ENCODE assay signal across 13 cellular contexts in the genomic region with DNA sequence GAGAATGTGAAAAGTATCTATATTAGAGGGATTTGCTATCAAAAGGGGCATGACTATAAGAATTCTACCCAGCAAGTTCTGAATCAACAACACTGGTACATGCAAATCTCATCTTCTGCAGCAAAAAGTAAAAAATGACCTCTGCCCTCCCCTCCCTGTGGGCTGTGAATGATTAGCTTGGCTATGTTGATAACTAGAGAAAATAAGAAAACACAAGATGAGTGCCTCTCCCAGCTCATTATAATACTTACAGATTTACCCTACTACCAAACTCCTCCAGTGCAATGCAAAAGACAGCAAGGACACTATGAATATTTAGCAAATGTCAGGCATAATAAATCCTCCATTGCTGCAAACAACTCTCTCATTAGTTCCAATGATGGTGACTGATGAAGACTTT.
DNase-seq lines count a peak whose midpoint lies in the region; ATAC-seq, FAIRE-seq and TF ChIP-seq lines count a peak whose summit lies in the region.
"Had no signal": no experiment of that assay in that cellular context is flagged by ENCODE, and none has a peak within 500 bp of the region (broad histone marks: within the 10 kb centered on the region; RNA-seq: fewer than 3 reads in every experiment).

No MANE protein-coding gene starts in this region.

- H3K27me3 ChIP-seq in BLaER1 treated with 17β-estradiol and CSF1 and Interleukin-3, amounts not matched to agents 10 nM and 100 nM, result peaks cover 0 to 9% (median 0%) of the 10 kb centered on the region in 11 experiments; a peak in 7 of 22 replicates
- H3K27me3 ChIP-seq in Peyer's patch (no peaks in the 10 kb centered on the region), hepatocyte (no peaks in the 10 kb centered on the region), sigmoid colon (no peaks in the 10 kb centered on the region)

- no peak for TF ChIP-seq EP300 in sigmoid colon (IDR thresholded peaks at IDR 0.05)

- no peak for ATAC-seq in effector memory CD8-positive, alpha-beta T cell (replicated peaks)
- ATAC-seq in GM18867 (IDR thresholded peaks at IDR 0.05; ENCODE audit: unreplicated experiment) (no peak), GM21737 (IDR thresholded peaks at IDR 0.05; ENCODE audit: unreplicated experiment) (no peak)

- H4K20me1 ChIP-seq in BLaER1 treated with 17β-estradiol and CSF1 and Interleukin-3, amounts not matched to agents 10 nM and 100 nM, result peaks cover 76 to 99% (median 98%) of the 10 kb centered on the region in 11 experiments
- H4K20me1 ChIP-seq in hepatocyte (ENCODE audit: insufficient read depth, poor library complexity, severe bottlenecking), result peaks cover 40% of the 10 kb centered on the region

- peak overlapping the region in 1 of 11 experiments; percentile 60; a peak in 1 of 22 replicates for H3K27ac ChIP-seq in BLaER1 treated with 17β-estradiol and CSF1 and Interleukin-3, amounts not matched to agents 10 nM and 100 nM
- H3K27ac ChIP-seq in Peyer's patch (peak overlapping the region; percentile 13 to 100 (median 96)), hepatocyte (peak overlapping the region; percentile 99), sigmoid colon (peak overlapping the region; percentile 96 to 100 (median 98))

- no peak for FAIRE-seq in D721Med (lab: Jason Lieb, UNC)
- FAIRE-seq: H1 had no signal

- peaks cover 29% of the 10 kb centered on the region for H3K36me3 Mint-ChIP-seq in effector memory CD8-positive, alpha-beta T cell (ENCODE audit: insufficient read depth)

- peaks cover 79% of the 10 kb centered on the region for H3K79me2 ChIP-seq in hepatocyte

- no peaks in the 10 kb centered on the region for H3K9me3 Mint-ChIP-seq in effector memory CD8-positive, alpha-beta T cell
- H3K9me3 Mint-ChIP-seq: dendritic cell treated with granulocyte-macrophage colony-stimulating factor and Interleukin-4, amounts not matched to agents 40 ng/mL and 50 ng/mL, for 4 days had no signal

- H3K4me1 Mint-ChIP-seq in effector memory CD8-positive, alpha-beta T cell (ENCODE audit: low read depth in 2 of 2), result peaks cover 33 to 38% of the 10 kb centered on the region in 2 donors

- H3K9me3 ChIP-seq in BLaER1 treated with 17β-estradiol and CSF1 and Interleukin-3, amounts not matched to agents 10 nM and 100 nM (replicated peaks in 1 of 11), result no peaks in the 10 kb centered on the region
- H3K9me3 ChIP-seq in Peyer's patch (no peaks in the 10 kb centered on the region), hepatocyte (ENCODE audit: low read depth) (no peaks in the 10 kb centered on the region), sigmoid colon (no peaks in the 10 kb centered on the region)
- H3K9me3 ChIP-seq: Caco-2 had no signal

- H3K36me3 ChIP-seq in BLaER1 treated with 17β-estradiol and CSF1 and Interleukin-3, amounts not matched to agents 10 nM and 100 nM, result peaks cover 46 to 62% (median 55%) of the 10 kb centered on the region in 11 experiments
- H3K36me3 ChIP-seq in Peyer's patch, result peaks cover 0 to 20% (median 0%) of the 10 kb centered on the region in 3 donors
- no peaks in the 10 kb centered on the region for H3K36me3 ChIP-seq in hepatocyte (replicated peaks; ENCODE audit: insufficient read depth, low read depth)
- H3K36me3 ChIP-seq in sigmoid colon, result peaks cover 0 to 22% (median 0%) of the 10 kb centered on the region in 4 donors

- no peak for TF ChIP-seq CTCF in Peyer's patch (IDR thresholded peaks at IDR 0.05)
- no peak for TF ChIP-seq CTCF in hepatocyte (IDR thresholded peaks at IDR 0.05; ENCODE audit: poor library complexity)
- no peak for TF ChIP-seq CTCF in sigmoid colon (IDR thresholded peaks at IDR 0.05)
- TF ChIP-seq CTCF in D721Med (IDR thresholded peaks at IDR 0.05; ENCODE audit: insufficient read depth, missing control alignments), result no peak

- TF ChIP-seq POLR2A in Peyer's patch (IDR thresholded peaks at IDR 0.05), result peak in 1 of 2 donors; percentile 61
- no peak for TF ChIP-seq POLR2A in sigmoid colon (IDR thresholded peaks at IDR 0.05)

- peak overlapping the region in 1 of 11 experiments; percentile 26; a peak in 2 of 22 replicates for H3K9ac ChIP-seq in BLaER1 treated with 17β-estradiol and CSF1 and Interleukin-3, amounts not matched to agents 10 nM and 100 nM

- no peaks in the 10 kb centered on the region for H3K27me3 Mint-ChIP-seq in effector memory CD8-positive, alpha-beta T cell
- H3K27me3 Mint-ChIP-seq: dendritic cell treated with granulocyte-macrophage colony-stimulating factor and Interleukin-4, amounts not matched to agents 40 ng/mL and 50 ng/mL, for 4 days had no signal

- no peaks in the 10 kb centered on the region for H3K9me2 ChIP-seq in hepatocyte (replicated peaks; ENCODE audit: insufficient read depth)

- H3K27ac Mint-ChIP-seq in effector memory CD8-positive, alpha-beta T cell, result no peak overlapping the region
- H3K27ac Mint-ChIP-seq: dendritic cell treated with granulocyte-macrophage colony-stimulating factor and Interleukin-4, amounts not matched to agents 40 ng/mL and 50 ng/mL, for 4 days had no signal

- H2AFZ ChIP-seq in hepatocyte, result no peak overlapping the region

- peaks cover 64 to 83% (median 72%) of the 10 kb centered on the region in 10 experiments for H3K4me1 ChIP-seq in BLaER1 treated with 17β-estradiol and CSF1 and Interleukin-3, amounts not matched to agents 10 nM and 100 nM
- peaks cover 3 to 73% (median 17%) of the 10 kb centered on the region in 4 donors for H3K4me1 ChIP-seq in Peyer's patch
- peaks cover 41% of the 10 kb centered on the region for H3K4me1 ChIP-seq in hepatocyte (ENCODE audit: insufficient read depth)
- peaks cover 0 to 71% (median 65%) of the 10 kb centered on the region in 4 donors for H3K4me1 ChIP-seq in sigmoid colon

- peak in 1 of 3 donors; percentile 54 for DNase-seq in Peyer's patch
- no peak for DNase-seq in hepatocyte (ENCODE audit: low spot score)
- no peak for DNase-seq in sigmoid colon
- no peak for DNase-seq in effector memory CD8-positive, alpha-beta T cell
- no peak for DNase-seq in D721Med (ENCODE audit: insufficient read length, low spot score)
- DNase-seq: NCI-H1048; stimulated activated naive CD4-positive, alpha-beta T cell treated with Interleukin-2 at 50 U/mL for 16 hours had no signal

- peak overlapping the region; percentile 64 to 99 (median 95) for H3K4me2 ChIP-seq in BLaER1 treated with 17β-estradiol and CSF1 and Interleukin-3, amounts not matched to agents 10 nM and 100 nM
- peak overlapping the region; percentile 77 for H3K4me2 ChIP-seq in hepatocyte

- no peak overlapping the region for H3K4me3 Mint-ChIP-seq in effector memory CD8-positive, alpha-beta T cell
- H3K4me3 Mint-ChIP-seq: dendritic cell treated with granulocyte-macrophage colony-stimulating factor and Interleukin-4, amounts not matched to agents 40 ng/mL and 50 ng/mL, for 4 days had no signal

- intact Hi-C loops in sigmoid colon (cut with DNase I), result loop anchor here (5.0 kb wide), 2 partner anchors 48 to 282 kb away; no protein-coding TSS in a partner anchor

- peak overlapping the region in 4 of 10 experiments; percentile 21 to 86 (median 52); a peak in 4 of 20 replicates for H3K4me3 ChIP-seq in BLaER1 treated with 17β-estradiol and CSF1 and Interleukin-3, amounts not matched to agents 10 nM and 100 nM
- peak overlapping the region in 2 of 4 donors; percentile 67 to 78 for H3K4me3 ChIP-seq in Peyer's patch
- peak overlapping the region; percentile 75 for H3K4me3 ChIP-seq in hepatocyte
- peak overlapping the region; percentile 75 to 99 (median 94) for H3K4me3 ChIP-seq in sigmoid colon
